In the genomic region with DNA sequence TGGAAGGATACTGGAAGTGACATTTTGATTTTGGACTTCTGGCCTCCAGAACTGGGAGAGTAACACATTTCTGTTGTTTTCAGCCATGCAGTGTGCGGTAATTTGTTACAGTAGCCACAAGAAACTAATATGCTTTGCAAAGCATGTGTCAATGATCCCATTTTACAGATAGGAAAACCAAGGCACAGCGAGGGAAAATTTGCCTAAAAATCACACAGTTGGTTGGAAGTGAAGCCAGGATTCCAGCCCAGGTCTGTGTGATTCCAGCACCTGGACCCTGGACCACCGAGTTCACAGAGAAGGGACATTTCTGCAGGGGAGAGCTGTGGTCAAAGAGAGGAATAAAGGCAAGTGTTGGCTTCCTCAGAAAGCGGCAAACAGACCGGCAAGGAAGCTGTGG, we compare ENCODE assay signal across 1 cellular context.
TF ChIP-seq lines count a peak whose summit lies in the region.

No MANE protein-coding gene starts in this region.

TF ChIP-seq in HepG2, 621 proteins besides CTCF, POLR2A, EP300 and RAD21:
- TF ChIP-seq, protein P1, sequence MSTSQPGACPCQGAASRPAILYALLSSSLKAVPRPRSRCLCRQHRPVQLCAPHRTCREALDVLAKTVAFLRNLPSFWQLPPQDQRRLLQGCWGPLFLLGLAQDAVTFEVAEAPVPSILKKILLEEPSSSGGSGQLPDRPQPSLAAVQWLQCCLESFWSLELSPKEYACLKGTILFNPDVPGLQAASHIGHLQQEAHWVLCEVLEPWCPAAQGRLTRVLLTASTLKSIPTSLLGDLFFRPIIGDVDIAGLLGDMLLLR (CRISPR knock-in tag; IDR thresholded peaks at IDR 0.05) = no peak
- TF ChIP-seq FLYWCH1 (CRISPR knock-in tag; IDR thresholded peaks at IDR 0.05) (no peak), ZNF629 (CRISPR knock-in tag; conservative IDR thresholded peaks at IDR 0.05) (peak; percentile 84)
TF ChIP-seq in HepG2: peak in this region for 1.
